ENCODE assay signal across 8 cellular contexts in the genomic region with DNA sequence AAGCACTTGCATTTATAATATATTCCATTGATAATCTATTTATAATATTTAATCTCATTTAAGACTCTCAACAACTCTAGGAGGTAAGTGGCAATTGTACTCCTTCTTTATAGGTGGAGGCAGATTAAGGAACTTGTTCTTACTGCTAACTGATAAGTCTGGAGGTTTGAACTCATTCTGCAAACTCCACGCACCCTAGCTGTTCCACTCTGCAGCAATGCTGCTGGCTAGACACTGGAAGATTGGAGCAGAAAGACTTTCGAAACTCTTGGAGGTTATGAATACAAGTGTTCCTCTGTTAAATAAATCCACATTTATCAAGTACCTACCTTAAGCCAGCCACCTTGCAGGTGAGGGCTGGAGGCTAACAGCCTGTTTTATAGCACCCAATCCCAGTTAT. TPM values are rescaled to one million over a fixed set of nuclear protein-coding genes. Genes with fewer than 3 reads are reported as not detected.
DNase-seq lines count a peak whose midpoint lies in the region; ATAC-seq and TF ChIP-seq lines count a peak whose summit lies in the region.

No MANE protein-coding gene starts in this region.

- no peaks in the 10 kb centered on the region for H3K36me3 ChIP-seq in CD8-positive, alpha-beta memory T cell (ENCODE audit: insufficient read depth, low read length)
- H3K36me3 ChIP-seq in HUES64 (ENCODE audit: insufficient read depth, low read length) (no peaks in the 10 kb centered on the region), right lobe of liver (no peaks in the 10 kb centered on the region), upper lobe of right lung (no peaks in the 10 kb centered on the region)

- peak overlapping the region; percentile 96 to 100 (median 98) for H3K4me3 Mint-ChIP-seq in CD8-positive, alpha-beta memory T cell
- peak overlapping the region; percentile 43 for H3K4me3 Mint-ChIP-seq in activated naive CD8-positive, alpha-beta T cell treated with anti-CD3 and anti-CD28 coated beads for 36 hours

- TF ChIP-seq POLR2A in right lobe of liver (IDR thresholded peaks at IDR 0.05) = no peak

- peaks cover 0 to 12% (median 0%) of the 10 kb centered on the region in 3 donors for H3K36me3 Mint-ChIP-seq in CD8-positive, alpha-beta memory T cell
- H3K36me3 Mint-ChIP-seq in activated naive CD8-positive, alpha-beta T cell treated with anti-CD3 and anti-CD28 coated beads for 36 hours = peaks cover 9% of the 10 kb centered on the region

- 100% methylated on average over 2 of the region's 2 CpGs for WGBS in HUES64
- 57% methylated on average over 2 of the region's 2 CpGs for WGBS in right lobe of liver (ENCODE audit: insufficient coverage, low coverage, low lambda C conversion rate, missing lambda C conversion rate)

- TF ChIP-seq CTCF in right lobe of liver (IDR thresholded peaks at IDR 0.05) (no peak), upper lobe of right lung (IDR thresholded peaks at IDR 0.05) (no peak)

- no peak overlapping the region for H3K27ac ChIP-seq in CD8-positive, alpha-beta memory T cell (ENCODE audit: low read depth, low read length)
- H3K27ac ChIP-seq in HUES64 (ENCODE audit: low read depth, low read length) (no peak overlapping the region), right lobe of liver (peak overlapping the region in 1 of 3 donors; percentile 90), upper lobe of right lung (peak overlapping the region; percentile 93)

- H3K27ac Mint-ChIP-seq in CD8-positive, alpha-beta memory T cell = peak overlapping the region in 4 of 8 donors; percentile 94 to 98 (median 96)
- no peak overlapping the region for H3K27ac Mint-ChIP-seq in activated naive CD8-positive, alpha-beta T cell treated with anti-CD3 and anti-CD28 coated beads for 36 hours

- H3K27me3 ChIP-seq in CD8-positive, alpha-beta memory T cell (ENCODE audit: insufficient read depth, low read length, poor library complexity, severe bottlenecking) = no peaks in the 10 kb centered on the region
- H3K27me3 ChIP-seq in HUES64 (ENCODE audit: insufficient read depth, low read length) (peaks cover 3% of the 10 kb centered on the region; the same call in 1 of the 2 replicates), right lobe of liver (no peaks in the 10 kb centered on the region), upper lobe of right lung (no peaks in the 10 kb centered on the region)

- H3K9me3 Mint-ChIP-seq in CD8-positive, alpha-beta memory T cell = no peaks in the 10 kb centered on the region
- no peaks in the 10 kb centered on the region for H3K9me3 Mint-ChIP-seq in activated naive CD8-positive, alpha-beta T cell treated with anti-CD3 and anti-CD28 coated beads for 36 hours

- peaks cover 0 to 3% of the 10 kb centered on the region in 2 donors for H3K27me3 Mint-ChIP-seq in CD8-positive, alpha-beta memory T cell
- H3K27me3 Mint-ChIP-seq in activated naive CD8-positive, alpha-beta T cell treated with anti-CD3 and anti-CD28 coated beads for 36 hours = no peaks in the 10 kb centered on the region

- intact Hi-C loops in right lobe of liver (cut with DNase I) = no loop called here
- intact Hi-C loops in upper lobe of right lung (cut with DNase I) = no loop called here

- H3K4me1 Mint-ChIP-seq in CD8-positive, alpha-beta memory T cell = peaks cover 31 to 49% (median 40%) of the 10 kb centered on the region in 3 donors
- H3K4me1 Mint-ChIP-seq in activated naive CD8-positive, alpha-beta T cell treated with anti-CD3 and anti-CD28 coated beads for 36 hours = peaks cover 30% of the 10 kb centered on the region

- no peak for DNase-seq in CD8-positive, alpha-beta memory T cell
- no peak for DNase-seq in activated naive CD8-positive, alpha-beta T cell treated with anti-CD3 and anti-CD28 coated beads for 36 hours
- DNase-seq in right lobe of liver = no peak
- DNase-seq in upper lobe of right lung = no peak
- DNase-seq in NCI-H526 treated with DMSO at 0.1 percent for 48 hours (lab: John Stamatoyannopoulos, UW) = no peak
- DNase-seq in 8988T = no peak

- H3K4me1 ChIP-seq in CD8-positive, alpha-beta memory T cell (ENCODE audit: insufficient read depth, low read length) = peaks cover 28% of the 10 kb centered on the region
- H3K4me1 ChIP-seq in HUES64 (ENCODE audit: insufficient read depth, low read length) = peaks cover 23% of the 10 kb centered on the region
- peaks cover 0 to 21% (median 6%) of the 10 kb centered on the region in 4 donors for H3K4me1 ChIP-seq in right lobe of liver
- H3K4me1 ChIP-seq in upper lobe of right lung = peaks cover 9% of the 10 kb centered on the region

- CTCF ChIA-PET in CD8-positive, alpha-beta memory T cell (lab: Charles Lee) = interaction anchor here (1.3 to 1.4 kb wide), 2 partner anchors 9 to 13 kb away, joined by 3 to 6 read pairs; no protein-coding TSS in a partner anchor

- H3K9me3 ChIP-seq in CD8-positive, alpha-beta memory T cell (ENCODE audit: low read length) = no peaks in the 10 kb centered on the region
- H3K9me3 ChIP-seq in HUES64 (ENCODE audit: insufficient read depth, low read depth, low read length) (no peaks in the 10 kb centered on the region), right lobe of liver (no peaks in the 10 kb centered on the region), upper lobe of right lung (no peaks in the 10 kb centered on the region)

- POLR2A ChIA-PET in CD8-positive, alpha-beta memory T cell (lab: Charles Lee) = interaction anchor here (0.9 kb wide), 1 partner anchor 10 kb away, joined by 3 read pairs; no protein-coding TSS in a partner anchor

- no peak for ATAC-seq in right lobe of liver
- no peak for ATAC-seq in upper lobe of right lung
- no peak for ATAC-seq in GM19328 (IDR thresholded peaks at IDR 0.05; ENCODE audit: unreplicated experiment)

- H3K4me3 ChIP-seq in CD8-positive, alpha-beta memory T cell (ENCODE audit: low read length) = no peak overlapping the region
- peak overlapping the region; percentile 92 for H3K4me3 ChIP-seq in HUES64 (ENCODE audit: low read length)
- H3K4me3 ChIP-seq in right lobe of liver = peak overlapping the region; percentile 75 to 95 (median 92)
- H3K4me3 ChIP-seq in upper lobe of right lung = peak overlapping the region; percentile 91

- no peak overlapping the region for H3K9ac ChIP-seq in HUES64 (ENCODE audit: low read depth, low read length)

RNA-seq across cellular contexts. Expression of gene HDAC2, which starts 0.8 kb away (rescaled TPM):
- total RNA-seq in CD8-positive, alpha-beta memory T cell = 100 to 1,000 TPM; 115 to 121 TPM
- polyA plus RNA-seq in CD8-positive, alpha-beta memory T cell = 76.8 TPM
- 356 TPM for polyA plus RNA-seq in HUES64 (2013, experiment 1 of 2)
- polyA plus RNA-seq in HUES64 (2013, experiment 2 of 2) = 396 TPM
- 100 to 1,000 TPM; 115 to 125 TPM for total RNA-seq in activated naive CD8-positive, alpha-beta T cell treated with anti-CD3 and anti-CD28 coated beads for 36 hours
- total RNA-seq in right lobe of liver (10 to 100 TPM; 15.6 to 22.2 (median 21.3) TPM), upper lobe of right lung (62.2 TPM)
